9 cellular contexts compared by ENCODE assay signal in genomic region chr22:23402275-23403151, GRCh38.
DNase-seq lines count a peak whose midpoint lies in the region; ATAC-seq, FAIRE-seq and TF ChIP-seq lines count a peak whose summit lies in the region.
"Had no signal": no experiment of that assay in that cellular context is flagged by ENCODE, and none has a peak within 500 bp of the region (broad histone marks: within the 10 kb centered on the region; RNA-seq: fewer than 3 reads in every experiment).

No MANE protein-coding gene starts in this region.

- peaks cover 6% of the 10 kb centered on the region for H3K27me3 Mint-ChIP-seq in activated CD4-positive, alpha-beta memory T cell treated with anti-CD3 and anti-CD28 coated beads, Interleukin-2, amount 10 ng/mL, durations not matched to agents 7 days and 5 days
- H3K27me3 Mint-ChIP-seq in mesothelial cell of epicardium (ENCODE audit: low read depth), result no peaks in the 10 kb centered on the region

- H3K4me3 Mint-ChIP-seq in activated CD4-positive, alpha-beta memory T cell treated with anti-CD3 and anti-CD28 coated beads, Interleukin-2, amount 10 ng/mL, durations not matched to agents 7 days and 5 days, result no peak overlapping the region
- H3K4me3 Mint-ChIP-seq in mesothelial cell of epicardium, result peak overlapping the region; percentile 78
- H3K4me3 Mint-ChIP-seq: T-helper 1 cell treated with Interleukin-12 subunit alpha and Interleukin-12 subunit beta and Interleukin-4 antibody, amounts not matched to agents 30 μg/mL and 1 μg/mL, for 36 hours had no signal

- TF ChIP-seq POLR2A in endothelial cell of umbilical vein (IDR thresholded peaks at IDR 0.05; ENCODE audit: low read depth, low read length), result no peak

- POLR2A ChIA-PET in activated CD4-positive, alpha-beta memory T cell treated with anti-CD3 and anti-CD28 coated beads, Interleukin-2, amount 10 ng/mL, durations not matched to agents 7 days and 5 days (lab: Charles Lee), result no interaction called here
- POLR2A ChIA-PET in endothelial cell of umbilical vein (lab: Charles Lee), result no interaction called here

- H3K9me3 Mint-ChIP-seq in activated CD4-positive, alpha-beta memory T cell treated with anti-CD3 and anti-CD28 coated beads, Interleukin-2, amount 10 ng/mL, durations not matched to agents 7 days and 5 days, result no peaks in the 10 kb centered on the region
- peaks cover 5% of the 10 kb centered on the region for H3K9me3 Mint-ChIP-seq in mesothelial cell of epicardium
- H3K9me3 Mint-ChIP-seq: T-helper 1 cell treated with Interleukin-12 subunit alpha and Interleukin-12 subunit beta and Interleukin-4 antibody, amounts not matched to agents 30 μg/mL and 1 μg/mL, for 36 hours had no signal

- ATAC-seq in GM21825 (IDR thresholded peaks at IDR 0.05; ENCODE audit: unreplicated experiment), result peak; percentile 55

- no peaks in the 10 kb centered on the region for H3K36me3 ChIP-seq in endothelial cell of umbilical vein (ENCODE audit: control insufficient read depth in 2 of 2, extremely low read depth in 1 of 2, insufficient read depth in 2 of 2, low read length in 2 of 2)

- TF ChIP-seq CTCF in endothelial cell of umbilical vein (IDR thresholded peaks at IDR 0.05; ENCODE audit: extremely low read depth in 1 of 2, insufficient read depth in 1 of 2, low read depth in 1 of 2, low read length in 2 of 2) (peak; percentile 45 to 86), mesothelial cell of epicardium (IDR thresholded peaks at IDR 0.05; ENCODE audit: unreplicated experiment) (peak; percentile 65)

- H4K20me1 ChIP-seq in endothelial cell of umbilical vein (replicated peaks; ENCODE audit: control insufficient read depth, extremely low read depth, insufficient read depth, low read length), result no peaks in the 10 kb centered on the region

- peak overlapping the region; percentile 47 for H2AFZ ChIP-seq in endothelial cell of umbilical vein (ENCODE audit: low read depth, low read length)

- no TSS peak for BruUV-seq in endothelial cell of umbilical vein (replicated peaks; lab: Mats Ljungman, UMichigan)

- no peak overlapping the region for H3K27ac Mint-ChIP-seq in activated CD4-positive, alpha-beta memory T cell treated with anti-CD3 and anti-CD28 coated beads, Interleukin-2, amount 10 ng/mL, durations not matched to agents 7 days and 5 days
- H3K27ac Mint-ChIP-seq in mesothelial cell of epicardium, result peak overlapping the region; percentile 87
- H3K27ac Mint-ChIP-seq: T-helper 1 cell treated with Interleukin-12 subunit alpha and Interleukin-12 subunit beta and Interleukin-4 antibody, amounts not matched to agents 30 μg/mL and 1 μg/mL, for 36 hours had no signal

- DNase-seq in COLO668 (lab: John Stamatoyannopoulos, UW; ENCODE audit: unreplicated experiment), result peak; percentile 88
- DNase-seq in NCI-H2029 (lab: John Stamatoyannopoulos, UW), result peak; percentile 74
- DNase-seq in activated CD4-positive, alpha-beta memory T cell treated with anti-CD3 and anti-CD28 coated beads, Interleukin-2, amount 10 ng/mL, durations not matched to agents 7 days and 5 days, result peak; percentile 41
- peak; percentile 39 for DNase-seq in endothelial cell of umbilical vein (ENCODE audit: low read depth, low spot score)
- peak; percentile 79 to 84 for DNase-seq in mesothelial cell of epicardium (ENCODE audit: low spot score in 2 of 2, unreplicated experiment in 2 of 2)
- peak; percentile 4 for DNase-seq in stimulated activated naive CD4-positive, alpha-beta T cell treated with Interleukin-2 at 50 U/mL for 16 hours (lab: John Stamatoyannopoulos, UW)
- DNase-seq in activated CD4-positive, CD25-positive, alpha-beta regulatory T cell (lab: John Stamatoyannopoulos, UW), result no peak

- no peaks in the 10 kb centered on the region for H3K4me1 ChIP-seq in endothelial cell of umbilical vein (ENCODE audit: control insufficient read depth, extremely low read depth, insufficient read depth, low read length)

- H3K9me3 ChIP-seq in endothelial cell of umbilical vein (replicated peaks; ENCODE audit: control insufficient read depth, insufficient read depth, low read length), result no peaks in the 10 kb centered on the region

- dilution Hi-C loops in endothelial cell of umbilical vein (cut with MboI; ENCODE audit: extremely low pct_ligation_motif_present, low sequenced_read_pairs), result no loop called here

- no peak overlapping the region for H3K4me2 ChIP-seq in endothelial cell of umbilical vein (ENCODE audit: insufficient read depth, low read length)

- no peak overlapping the region for H3K9ac ChIP-seq in endothelial cell of umbilical vein (replicated peaks; ENCODE audit: extremely low read depth, insufficient read depth, low read length)

- intact Hi-C loops in endothelial cell of umbilical vein (cut with micrococcal nuclease), result loop anchor here (1.0 to 5.0 kb wide), 2 partner anchors 120 to 137 kb away; no protein-coding TSS in a partner anchor

- CTCF ChIA-PET in activated CD4-positive, alpha-beta memory T cell treated with anti-CD3 and anti-CD28 coated beads, Interleukin-2, amount 10 ng/mL, durations not matched to agents 7 days and 5 days (lab: Charles Lee), result interaction anchor here (0.5 to 0.6 kb wide), 2 partner anchors 9 to 38 kb away, joined by 3 read pairs; no protein-coding TSS in a partner anchor
- CTCF ChIA-PET in endothelial cell of umbilical vein (lab: Charles Lee), result interaction anchor here (1.3 to 1.6 kb wide), 2 partner anchors 9 to 189 kb away, joined by 3 to 4 read pairs; no protein-coding TSS in a partner anchor

- H3K27me3 ChIP-seq in endothelial cell of umbilical vein (ENCODE audit: control insufficient read depth in 2 of 2, insufficient read depth in 2 of 2, low read length in 2 of 2), result no peaks in the 10 kb centered on the region

- H3K27ac ChIP-seq in endothelial cell of umbilical vein (ENCODE audit: insufficient read depth, low read depth, low read length), result no peak overlapping the region

- no peaks in the 10 kb centered on the region for H3K79me2 ChIP-seq in endothelial cell of umbilical vein (ENCODE audit: control insufficient read depth, insufficient read depth, low read length)

- H3K4me1 Mint-ChIP-seq in activated CD4-positive, alpha-beta memory T cell treated with anti-CD3 and anti-CD28 coated beads, Interleukin-2, amount 10 ng/mL, durations not matched to agents 7 days and 5 days, result no peaks in the 10 kb centered on the region
- peaks cover 64% of the 10 kb centered on the region for H3K4me1 Mint-ChIP-seq in mesothelial cell of epicardium

- H3K36me3 Mint-ChIP-seq in activated CD4-positive, alpha-beta memory T cell treated with anti-CD3 and anti-CD28 coated beads, Interleukin-2, amount 10 ng/mL, durations not matched to agents 7 days and 5 days (ENCODE audit: low read depth), result no peaks in the 10 kb centered on the region
- peaks cover 4% of the 10 kb centered on the region for H3K36me3 Mint-ChIP-seq in mesothelial cell of epicardium

- H3K9me1 ChIP-seq in endothelial cell of umbilical vein (replicated peaks; ENCODE audit: control insufficient read depth, extremely low read depth, insufficient read depth, low read length), result no peaks in the 10 kb centered on the region

- peak overlapping the region in 1 of 3 experiments; percentile 15 for H3K4me3 ChIP-seq in endothelial cell of umbilical vein (replicated peaks in 1 of 3; ENCODE audit: insufficient read depth in 1 of 3, low read depth in 1 of 3, low read length in 3 of 3)

- FAIRE-seq in endothelial cell of umbilical vein (lab: Jason Lieb, UNC), result no peak

TF ChIP-seq in endothelial cell of umbilical vein, 7 proteins besides CTCF, POLR2A, EP300 and RAD21:
- TF ChIP-seq JUN (IDR thresholded peaks at IDR 0.05; ENCODE audit: borderline replicate concordance, insufficient read depth, insufficient read length, low read depth), result no peak
- TF ChIP-seq POLR2AphosphoS5 (IDR thresholded peaks at IDR 0.05; ENCODE audit: insufficient read depth, low read depth, low read length), result no peak
- TF ChIP-seq MYC (IDR thresholded peaks at IDR 0.05; ENCODE audit: low read depth, low read length), result no peak
- TF ChIP-seq GATA2 (IDR thresholded peaks at IDR 0.05; ENCODE audit: insufficient read depth, insufficient read length, low read depth, low read length), result no peak
- no peak for TF ChIP-seq EZH2 (IDR thresholded peaks at IDR 0.05; ENCODE audit: borderline replicate concordance, low read depth, low read length, severe bottlenecking)
- TF ChIP-seq MAX (IDR thresholded peaks at IDR 0.05; ENCODE audit: insufficient read depth, insufficient read length), result no peak
- TF ChIP-seq FOS (IDR thresholded peaks at IDR 0.05; ENCODE audit: borderline replicate concordance, insufficient read depth, low read length), result no peak

Comparison
In these comparisons a context has a peak if more than half of its experiments do, and no peak if none do; other contexts are left out.
1. DNase-seq: peak in COLO668 (single experiment), NCI-H2029 (single experiment), activated CD4-positive, alpha-beta memory T cell treated with anti-CD3 and anti-CD28 coated beads, Interleukin-2, amount 10 ng/mL, durations not matched to agents 7 days and 5 days (single experiment), endothelial cell of umbilical vein (single experiment), mesothelial cell of epicardium (2 of 2) and stimulated activated naive CD4-positive, alpha-beta T cell treated with Interleukin-2 at 50 U/mL for 16 hours (single experiment); none in activated CD4-positive, CD25-positive, alpha-beta regulatory T cell (0 of 4).